ENCODE assay signal across 18 cellular contexts in the genomic region with DNA sequence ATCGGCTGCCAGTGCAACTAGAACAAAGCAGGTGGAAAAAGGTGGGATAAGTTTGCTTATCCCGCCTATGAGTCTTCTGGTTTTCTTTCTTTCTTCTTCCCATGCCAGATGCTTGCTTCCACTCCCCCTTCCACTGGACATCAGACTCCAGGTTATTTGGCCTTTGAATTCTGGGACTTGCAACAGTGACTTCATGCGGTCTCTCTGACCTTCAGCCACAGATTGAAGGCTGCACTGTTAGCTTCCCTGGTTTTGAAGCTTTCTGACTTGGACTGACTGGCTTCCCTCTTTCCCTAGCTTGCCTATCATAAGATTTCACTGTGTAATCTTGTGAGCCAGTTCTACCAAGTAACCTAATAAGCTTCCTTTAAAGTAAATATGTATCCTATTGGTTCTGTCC.
"Had no signal": no experiment of that assay in that cellular context is flagged by ENCODE, and none has a peak within 500 bp of the region (broad histone marks: within the 10 kb centered on the region; RNA-seq: fewer than 3 reads in every experiment).

No MANE protein-coding gene starts in this region.

- H3K27me3 ChIP-seq: heart left ventricle, neutrophil, sigmoid colon, stomach, vagina had no signal

- DNase-seq: effector CD4-positive, alpha-beta T cell; endodermal cell; heart left ventricle; hippocampal formation; left colon; mammary epithelial cell; naive thymus-derived CD4-positive, alpha-beta T cell; nephron progenitor cell; posterior cingulate gyrus; sigmoid colon; small intestine; stimulated activated CD4-positive, alpha-beta T cell treated with anti-CD3 and anti-CD28 coated beads, Interleukin-12 subunit alpha, Interleukin-12 subunit beta, amount 100 ng/mL, for 4 hours; stimulated activated naive CD4-positive, alpha-beta T cell; stomach; substantia nigra had no signal

- H3K9me3 ChIP-seq: neutrophil, sigmoid colon, stomach, thoracic aorta, vagina had no signal

- H3K27ac ChIP-seq: neutrophil, vagina had no signal

- H3K4me1 ChIP-seq: vagina had no signal

- H3K4me3 ChIP-seq: sigmoid colon, stomach, thoracic aorta, vagina had no signal

- ATAC-seq: heart left ventricle; left colon; naive thymus-derived CD4-positive, alpha-beta T cell had no signal

- H3K36me3 ChIP-seq: heart left ventricle, neutrophil, sigmoid colon, stomach, thoracic aorta, vagina had no signal
